Comparison of ENCODE assay signal across 2 cellular contexts in the genomic region with DNA sequence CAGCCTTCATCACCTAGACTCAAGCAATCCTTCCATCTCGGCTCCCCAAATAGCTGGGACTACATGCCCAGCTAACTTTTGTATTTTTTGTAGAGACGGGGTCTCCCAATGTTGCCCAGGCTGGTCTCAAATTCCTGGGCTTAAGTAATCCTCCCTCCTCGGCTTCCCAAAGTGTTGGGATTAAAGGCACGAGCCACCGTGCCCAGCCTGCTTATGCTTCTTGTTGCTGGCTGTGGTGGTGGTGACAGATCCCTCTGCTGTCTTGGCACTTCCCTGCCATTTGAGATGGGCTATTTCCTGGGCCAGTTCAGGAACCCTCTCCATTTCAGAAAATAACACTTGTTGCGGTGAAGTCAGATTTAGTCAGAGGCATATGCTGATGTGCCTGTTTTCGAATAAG.
TF ChIP-seq lines count a peak whose summit lies in the region.

No MANE protein-coding gene starts in this region.

TF ChIP-seq in GM23338, 12 proteins besides CTCF, POLR2A, EP300 and RAD21 (continued from another document):
- no peak for TF ChIP-seq JUNB (IDR thresholded peaks at IDR 0.05; ENCODE audit: unreplicated experiment)
- no peak for TF ChIP-seq CREB1 (CRISPR knock-in tag; IDR thresholded peaks at IDR 0.05; ENCODE audit: low read depth)
- TF ChIP-seq REST (IDR thresholded peaks at IDR 0.05; ENCODE audit: unreplicated experiment) = no peak
- no peak for TF ChIP-seq STAT1 (IDR thresholded peaks at IDR 0.05; ENCODE audit: unreplicated experiment)
- TF ChIP-seq ETS1 (IDR thresholded peaks at IDR 0.05) = no peak
- TF ChIP-seq, protein P1, sequence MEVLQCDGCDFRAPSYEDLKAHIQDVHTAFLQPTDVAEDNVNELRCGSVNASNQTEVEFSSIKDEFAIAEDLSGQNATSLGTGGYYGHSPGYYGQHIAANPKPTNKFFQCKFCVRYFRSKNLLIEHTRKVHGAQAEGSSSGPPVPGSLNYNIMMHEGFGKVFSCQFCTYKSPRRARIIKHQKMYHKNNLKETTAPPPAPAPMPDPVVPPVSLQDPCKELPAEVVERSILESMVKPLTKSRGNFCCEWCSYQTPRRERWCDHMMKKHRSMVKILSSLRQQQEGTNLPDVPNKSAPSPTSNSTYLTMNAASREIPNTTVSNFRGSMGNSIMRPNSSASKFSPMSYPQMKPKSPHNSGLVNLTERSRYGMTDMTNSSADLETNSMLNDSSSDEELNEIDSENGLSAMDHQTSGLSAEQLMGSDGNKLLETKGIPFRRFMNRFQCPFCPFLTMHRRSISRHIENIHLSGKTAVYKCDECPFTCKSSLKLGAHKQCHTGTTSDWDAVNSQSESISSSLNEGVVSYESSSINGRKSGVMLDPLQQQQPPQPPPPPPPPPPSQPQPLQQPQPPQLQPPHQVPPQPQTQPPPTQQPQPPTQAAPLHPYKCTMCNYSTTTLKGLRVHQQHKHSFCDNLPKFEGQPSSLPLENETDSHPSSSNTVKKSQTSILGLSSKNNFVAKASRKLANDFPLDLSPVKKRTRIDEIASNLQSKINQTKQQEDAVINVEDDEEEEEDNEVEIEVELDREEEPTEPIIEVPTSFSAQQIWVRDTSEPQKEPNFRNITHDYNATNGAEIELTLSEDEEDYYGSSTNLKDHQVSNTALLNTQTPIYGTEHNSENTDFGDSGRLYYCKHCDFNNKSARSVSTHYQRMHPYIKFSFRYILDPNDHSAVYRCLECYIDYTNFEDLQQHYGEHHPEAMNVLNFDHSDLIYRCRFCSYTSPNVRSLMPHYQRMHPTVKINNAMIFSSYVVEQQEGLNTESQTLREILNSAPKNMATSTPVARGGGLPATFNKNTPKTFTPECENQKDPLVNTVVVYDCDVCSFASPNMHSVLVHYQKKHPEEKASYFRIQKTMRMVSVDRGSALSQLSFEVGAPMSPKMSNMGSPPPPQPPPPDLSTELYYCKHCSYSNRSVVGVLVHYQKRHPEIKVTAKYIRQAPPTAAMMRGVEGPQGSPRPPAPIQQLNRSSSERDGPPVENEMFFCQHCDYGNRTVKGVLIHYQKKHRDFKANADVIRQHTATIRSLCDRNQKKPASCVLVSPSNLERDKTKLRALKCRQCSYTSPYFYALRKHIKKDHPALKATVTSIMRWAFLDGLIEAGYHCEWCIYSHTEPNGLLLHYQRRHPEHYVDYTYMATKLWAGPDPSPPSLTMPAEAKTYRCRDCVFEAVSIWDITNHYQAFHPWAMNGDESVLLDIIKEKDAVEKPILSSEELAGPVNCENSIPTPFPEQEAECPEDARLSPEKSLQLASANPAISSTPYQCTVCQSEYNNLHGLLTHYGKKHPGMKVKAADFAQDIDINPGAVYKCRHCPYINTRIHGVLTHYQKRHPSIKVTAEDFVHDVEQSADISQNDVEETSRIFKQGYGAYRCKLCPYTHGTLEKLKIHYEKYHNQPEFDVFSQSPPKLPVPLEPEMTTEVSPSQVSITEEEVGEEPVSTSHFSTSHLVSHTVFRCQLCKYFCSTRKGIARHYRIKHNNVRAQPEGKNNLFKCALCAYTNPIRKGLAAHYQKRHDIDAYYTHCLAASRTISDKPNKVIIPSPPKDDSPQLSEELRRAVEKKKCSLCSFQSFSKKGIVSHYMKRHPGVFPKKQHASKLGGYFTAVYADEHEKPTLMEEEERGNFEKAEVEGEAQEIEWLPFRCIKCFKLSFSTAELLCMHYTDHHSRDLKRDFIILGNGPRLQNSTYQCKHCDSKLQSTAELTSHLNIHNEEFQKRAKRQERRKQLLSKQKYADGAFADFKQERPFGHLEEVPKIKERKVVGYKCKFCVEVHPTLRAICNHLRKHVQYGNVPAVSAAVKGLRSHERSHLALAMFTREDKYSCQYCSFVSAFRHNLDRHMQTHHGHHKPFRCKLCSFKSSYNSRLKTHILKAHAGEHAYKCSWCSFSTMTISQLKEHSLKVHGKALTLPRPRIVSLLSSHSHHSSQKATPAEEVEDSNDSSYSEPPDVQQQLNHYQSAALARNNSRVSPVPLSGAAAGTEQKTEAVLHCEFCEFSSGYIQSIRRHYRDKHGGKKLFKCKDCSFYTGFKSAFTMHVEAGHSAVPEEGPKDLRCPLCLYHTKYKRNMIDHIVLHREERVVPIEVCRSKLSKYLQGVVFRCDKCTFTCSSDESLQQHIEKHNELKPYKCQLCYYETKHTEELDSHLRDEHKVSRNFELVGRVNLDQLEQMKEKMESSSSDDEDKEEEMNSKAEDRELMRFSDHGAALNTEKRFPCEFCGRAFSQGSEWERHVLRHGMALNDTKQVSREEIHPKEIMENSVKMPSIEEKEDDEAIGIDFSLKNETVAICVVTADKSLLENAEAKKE (CRISPR knock-in tag; IDR thresholded peaks at IDR 0.05) = no peak
- no peak for TF ChIP-seq EZH2 (IDR thresholded peaks at IDR 0.05; ENCODE audit: low read depth, unreplicated experiment)
- TF ChIP-seq EZH2phosphoT487 (IDR thresholded peaks at IDR 0.05; ENCODE audit: unreplicated experiment) = no peak
- TF ChIP-seq POLR2AphosphoS5 (IDR thresholded peaks at IDR 0.05; ENCODE audit: low read depth) = no peak
TF ChIP-seq in GM23338: peak in this region for 0.

TF ChIP-seq in K562, 482 proteins besides CTCF, POLR2A, EP300 and RAD21 (continued from another document):
- TF ChIP-seq DLX4 (CRISPR knock-in tag; IDR thresholded peaks at IDR 0.05) = no peak
- no peak for TF ChIP-seq POLR2AphosphoS5 (IDR thresholded peaks at IDR 0.05; ENCODE audit: control insufficient read depth, insufficient read depth, low read depth, low read length)
- TF ChIP-seq, protein P2, sequence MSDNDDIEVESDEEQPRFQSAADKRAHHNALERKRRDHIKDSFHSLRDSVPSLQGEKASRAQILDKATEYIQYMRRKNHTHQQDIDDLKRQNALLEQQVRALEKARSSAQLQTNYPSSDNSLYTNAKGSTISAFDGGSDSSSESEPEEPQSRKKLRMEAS (CRISPR knock-in tag; IDR thresholded peaks at IDR 0.05) = no peak
- no peak for TF ChIP-seq CGGBP1 (CRISPR knock-in tag; IDR thresholded peaks at IDR 0.05)
- TF ChIP-seq, protein P3, sequence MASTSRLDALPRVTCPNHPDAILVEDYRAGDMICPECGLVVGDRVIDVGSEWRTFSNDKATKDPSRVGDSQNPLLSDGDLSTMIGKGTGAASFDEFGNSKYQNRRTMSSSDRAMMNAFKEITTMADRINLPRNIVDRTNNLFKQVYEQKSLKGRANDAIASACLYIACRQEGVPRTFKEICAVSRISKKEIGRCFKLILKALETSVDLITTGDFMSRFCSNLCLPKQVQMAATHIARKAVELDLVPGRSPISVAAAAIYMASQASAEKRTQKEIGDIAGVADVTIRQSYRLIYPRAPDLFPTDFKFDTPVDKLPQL (IDR thresholded peaks at IDR 0.05; ENCODE audit: extremely low read depth, insufficient read length) = no peak
- no peak for TF ChIP-seq PPARD (CRISPR knock-in tag; IDR thresholded peaks at IDR 0.05)
- TF ChIP-seq, protein P4, sequence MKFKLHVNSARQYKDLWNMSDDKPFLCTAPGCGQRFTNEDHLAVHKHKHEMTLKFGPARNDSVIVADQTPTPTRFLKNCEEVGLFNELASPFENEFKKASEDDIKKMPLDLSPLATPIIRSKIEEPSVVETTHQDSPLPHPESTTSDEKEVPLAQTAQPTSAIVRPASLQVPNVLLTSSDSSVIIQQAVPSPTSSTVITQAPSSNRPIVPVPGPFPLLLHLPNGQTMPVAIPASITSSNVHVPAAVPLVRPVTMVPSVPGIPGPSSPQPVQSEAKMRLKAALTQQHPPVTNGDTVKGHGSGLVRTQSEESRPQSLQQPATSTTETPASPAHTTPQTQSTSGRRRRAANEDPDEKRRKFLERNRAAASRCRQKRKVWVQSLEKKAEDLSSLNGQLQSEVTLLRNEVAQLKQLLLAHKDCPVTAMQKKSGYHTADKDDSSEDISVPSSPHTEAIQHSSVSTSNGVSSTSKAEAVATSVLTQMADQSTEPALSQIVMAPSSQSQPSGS (CRISPR knock-in tag; IDR thresholded peaks at IDR 0.05) = no peak
- no peak for TF ChIP-seq MAZ (CRISPR knock-in tag; conservative IDR thresholded peaks at IDR 0.05 in 1 of 2, IDR thresholded peaks at IDR 0.05 in 1 of 2)
- TF ChIP-seq FOXO4 (CRISPR knock-in tag; IDR thresholded peaks at IDR 0.05) = no peak
- no peak for TF ChIP-seq CUX1 (CRISPR knock-in tag; IDR thresholded peaks at IDR 0.05)
- TF ChIP-seq, protein P5, sequence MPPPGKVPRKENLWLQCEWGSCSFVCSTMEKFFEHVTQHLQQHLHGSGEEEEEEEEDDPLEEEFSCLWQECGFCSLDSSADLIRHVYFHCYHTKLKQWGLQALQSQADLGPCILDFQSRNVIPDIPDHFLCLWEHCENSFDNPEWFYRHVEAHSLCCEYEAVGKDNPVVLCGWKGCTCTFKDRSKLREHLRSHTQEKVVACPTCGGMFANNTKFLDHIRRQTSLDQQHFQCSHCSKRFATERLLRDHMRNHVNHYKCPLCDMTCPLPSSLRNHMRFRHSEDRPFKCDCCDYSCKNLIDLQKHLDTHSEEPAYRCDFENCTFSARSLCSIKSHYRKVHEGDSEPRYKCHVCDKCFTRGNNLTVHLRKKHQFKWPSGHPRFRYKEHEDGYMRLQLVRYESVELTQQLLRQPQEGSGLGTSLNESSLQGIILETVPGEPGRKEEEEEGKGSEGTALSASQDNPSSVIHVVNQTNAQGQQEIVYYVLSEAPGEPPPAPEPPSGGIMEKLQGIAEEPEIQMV (tag; conservative IDR thresholded peaks at IDR 0.05; ENCODE audit: low read depth) = no peak
- no peak for TF ChIP-seq GTF2A2 (tag; IDR thresholded peaks at IDR 0.05)
